Comparison of ENCODE assay signal across 8 cellular contexts in genomic region chr13:28494537-28494860, GRCh38. TPM values are rescaled to one million over a fixed set of nuclear protein-coding genes. Genes with fewer than 3 reads are reported as not detected.
A peak's percentile ranks its signal among the peaks of the same experiment; 100 is the strongest.
DNase-seq lines count a peak whose midpoint lies in the region; ATAC-seq and TF ChIP-seq lines count a peak whose summit lies in the region.

No MANE protein-coding gene starts in this region.

- H3K4me3 ChIP-seq in breast epithelium (peak overlapping the region; percentile 46 to 81 (median 58)), lower leg skin (ENCODE audit: low read depth, poor library complexity, severe bottlenecking) (peak overlapping the region; percentile 33)

- TF ChIP-seq POLR2A in breast epithelium (IDR thresholded peaks at IDR 0.05) = no peak
- TF ChIP-seq POLR2A in lower leg skin (IDR thresholded peaks at IDR 0.05) = no peak

- H3K4me3 Mint-ChIP-seq in MCF 10A (ENCODE audit: unreplicated experiment) (no peak overlapping the region), type B pancreatic cell (peak overlapping the region; percentile 59)
- peak overlapping the region; percentile 74 for H3K4me3 Mint-ChIP-seq in activated naive CD8-positive, alpha-beta T cell treated with anti-CD3 and anti-CD28 coated beads, Interleukin-2, amount 50 U/mL, for 24 hours

- intact Hi-C loops in breast epithelium (cut with DNase I; ENCODE audit: low total_unique reads) = no loop called here
- intact Hi-C loops in MCF 10A (cut with micrococcal nuclease) = no loop called here
- intact Hi-C loops in lower leg skin (cut with DNase I; ENCODE audit: low total_unique reads) = no loop called here

- ATAC-seq in activated naive CD8-positive, alpha-beta T cell treated with anti-CD3 and anti-CD28 coated beads, Interleukin-2, amount 50 U/mL, for 24 hours = peak; percentile 9

- no peak overlapping the region for H3K27ac Mint-ChIP-seq in MCF 10A (ENCODE audit: low read depth, unreplicated experiment)
- H3K27ac Mint-ChIP-seq in activated naive CD8-positive, alpha-beta T cell treated with anti-CD3 and anti-CD28 coated beads, Interleukin-2, amount 50 U/mL, for 24 hours = no peak overlapping the region
- no peak overlapping the region for H3K27ac Mint-ChIP-seq in type B pancreatic cell

- H3K27ac ChIP-seq in breast epithelium = peak overlapping the region; percentile 40 to 78

- POLR2A ChIA-PET in MCF 10A (lab: Yijun Ruan, JAX) = no interaction called here

- CTCF ChIA-PET in MCF 10A (lab: Yijun Ruan, JAX) = no interaction called here

- H3K36me3 Mint-ChIP-seq in MCF 10A (ENCODE audit: insufficient read depth, unreplicated experiment) = no peaks in the 10 kb centered on the region
- no peaks in the 10 kb centered on the region for H3K36me3 Mint-ChIP-seq in activated naive CD8-positive, alpha-beta T cell treated with anti-CD3 and anti-CD28 coated beads, Interleukin-2, amount 50 U/mL, for 24 hours (ENCODE audit: low read depth)
- H3K36me3 Mint-ChIP-seq in type B pancreatic cell = no peaks in the 10 kb centered on the region

- no peaks in the 10 kb centered on the region for H3K36me3 ChIP-seq in breast epithelium

- H3K9me3 Mint-ChIP-seq in MCF 10A (ENCODE audit: unreplicated experiment) = no peaks in the 10 kb centered on the region
- H3K9me3 Mint-ChIP-seq in activated naive CD8-positive, alpha-beta T cell treated with anti-CD3 and anti-CD28 coated beads, Interleukin-2, amount 50 U/mL, for 24 hours = no peaks in the 10 kb centered on the region
- no peaks in the 10 kb centered on the region for H3K9me3 Mint-ChIP-seq in type B pancreatic cell

- no peaks in the 10 kb centered on the region for H3K9me3 ChIP-seq in breast epithelium

- 1% methylated on average over 13 of the region's 33 CpGs; no CpG with 5 or more reads in 1 of the 2 donors for WGBS in lower leg skin, 2 donors

- no TSS peak for BruUV-seq in MCF 10A (replicated peaks; lab: Mats Ljungman, UMichigan)

- no peak for DNase-seq in breast epithelium (ENCODE audit: low spot score in 2 of 2)
- no peak for DNase-seq in MCF 10A (ENCODE audit: unreplicated experiment)
- DNase-seq in activated naive CD8-positive, alpha-beta T cell treated with anti-CD3 and anti-CD28 coated beads, Interleukin-2, amount 50 U/mL, for 24 hours = peak; percentile 10
- DNase-seq in lower leg skin (ENCODE audit: low spot score in 2 of 2) = no peak
- no peak for DNase-seq in type B pancreatic cell (ENCODE audit: extremely low spot score, unreplicated experiment)
- DNase-seq in NOMO-1 (lab: John Stamatoyannopoulos, UW; ENCODE audit: unreplicated experiment in 2 of 2) = no peak
- no peak for DNase-seq in GOT3 (lab: John Stamatoyannopoulos, UW)
- no peak for DNase-seq in A172 (ENCODE audit: low spot score)

- H3K4me1 Mint-ChIP-seq in MCF 10A (ENCODE audit: insufficient read depth, unreplicated experiment) (no peaks in the 10 kb centered on the region), type B pancreatic cell (ENCODE audit: unreplicated experiment) (no peaks in the 10 kb centered on the region)
- peaks cover 31% of the 10 kb centered on the region for H3K4me1 Mint-ChIP-seq in activated naive CD8-positive, alpha-beta T cell treated with anti-CD3 and anti-CD28 coated beads, Interleukin-2, amount 50 U/mL, for 24 hours

- H3K27me3 Mint-ChIP-seq in MCF 10A (ENCODE audit: insufficient read depth, unreplicated experiment) (peaks cover 57% of the 10 kb centered on the region), type B pancreatic cell (peaks cover 91% of the 10 kb centered on the region)
- H3K27me3 Mint-ChIP-seq in activated naive CD8-positive, alpha-beta T cell treated with anti-CD3 and anti-CD28 coated beads, Interleukin-2, amount 50 U/mL, for 24 hours = peaks cover 36% of the 10 kb centered on the region

- H3K27me3 ChIP-seq in breast epithelium = peaks cover 12 to 61% of the 10 kb centered on the region in 2 donors

- TF ChIP-seq CTCF in breast epithelium (IDR thresholded peaks at IDR 0.05) (no peak), MCF 10A (IDR thresholded peaks at IDR 0.05; ENCODE audit: unreplicated experiment) (no peak), lower leg skin (IDR thresholded peaks at IDR 0.05) (no peak), type B pancreatic cell (conservative IDR thresholded peaks at IDR 0.05) (no peak)

- peaks cover 8 to 20% of the 10 kb centered on the region in 2 donors for H3K4me1 ChIP-seq in breast epithelium

RNA-seq across cellular contexts. Expression of gene FLT1, which starts 0.4 kb away (rescaled TPM):
- total RNA-seq in breast epithelium = 10 to 100 TPM; 17.0 to 44.6 (median 29.0) TPM
- not detected in 2 replicates for total RNA-seq in MCF 10A (2022)
- 10 to 100 TPM in 2 of 4 donors, 1 to 10 TPM in 2; 5.3 to 16.3 (median 9.7) TPM for total RNA-seq in lower leg skin
- 0.79 and 1.3 TPM in 2 replicates for total RNA-seq in type B pancreatic cell (ENCODE audit: low replicate concordance)
- total RNA-seq in A172 (2014; rRNA removed; shearing (Covaris generic)) = 5.5 and 7.5 TPM in 2 replicates
